2 cellular contexts compared by ENCODE assay signal in genomic region chr1:168892945-168893344, GRCh38.
TF ChIP-seq lines count a peak whose summit lies in the region.

No MANE protein-coding gene starts in this region.

TF ChIP-seq in H1, 55 proteins besides CTCF, POLR2A, EP300 and RAD21:
- TF ChIP-seq ATF3 (IDR thresholded peaks at IDR 0.05; ENCODE audit: insufficient read depth, low read depth, low read length) (no peak), MAFK (IDR thresholded peaks at IDR 0.05; ENCODE audit: low read depth, low read length) (no peak), NANOG (IDR thresholded peaks at IDR 0.05; ENCODE audit: insufficient read depth, low read depth, low read length, poor library complexity, severe bottlenecking) (no peak), TBP (IDR thresholded peaks at IDR 0.05; ENCODE audit: low read depth, low read length) (no peak), ZNF274 (IDR thresholded peaks at IDR 0.05; ENCODE audit: borderline replicate concordance, extremely low read depth, low read length) (no peak), KDM4A (IDR thresholded peaks at IDR 0.05; ENCODE audit: low read depth, low read length, severe bottlenecking) (no peak), TAF7 (optimal IDR thresholded peaks at IDR 0.05; ENCODE audit: borderline replicate concordance, low read depth, low read length) (no peak), POLR2AphosphoS5 (IDR thresholded peaks at IDR 0.05; ENCODE audit: low read depth, low read length) (no peak), PHF8 (conservative IDR thresholded peaks at IDR 0.05; ENCODE audit: low read depth, low read length) (no peak)

TF ChIP-seq in GM23338, 12 proteins besides CTCF, POLR2A, EP300 and RAD21:
- no peak for TF ChIP-seq EZH2phosphoT487 (IDR thresholded peaks at IDR 0.05; ENCODE audit: unreplicated experiment)
- no peak for TF ChIP-seq JUNB (IDR thresholded peaks at IDR 0.05; ENCODE audit: unreplicated experiment)
- TF ChIP-seq ETS1 (IDR thresholded peaks at IDR 0.05): no peak
- TF ChIP-seq STAT1 (IDR thresholded peaks at IDR 0.05; ENCODE audit: unreplicated experiment): no peak
- TF ChIP-seq EZH2 (IDR thresholded peaks at IDR 0.05; ENCODE audit: low read depth, unreplicated experiment): no peak
- no peak for TF ChIP-seq POLR2AphosphoS5 (IDR thresholded peaks at IDR 0.05; ENCODE audit: low read depth)
